Comparison of ENCODE assay signal across 15 cellular contexts in genomic region chr5:116585227-116585626, GRCh38. TPM values are rescaled to one million over a fixed set of nuclear protein-coding genes. Genes with fewer than 3 reads are reported as not detected.
DNase-seq lines count a peak whose midpoint lies in the region; ATAC-seq lines count a peak whose summit lies in the region.
"Had no signal": no experiment of that assay in that cellular context is flagged by ENCODE, and none has a peak within 500 bp of the region (broad histone marks: within the 10 kb centered on the region; RNA-seq: fewer than 3 reads in every experiment).

No MANE protein-coding gene starts in this region.

- ATAC-seq in esophagus mucosa, result peak; percentile 76
- ATAC-seq: GM23338 had no signal

- peak; percentile 10 for DNase-seq in NCI-H82 (lab: John Stamatoyannopoulos, UW)
- DNase-seq in NCI-H82 treated with DMSO at 0.1 percent for 48 hours (lab: John Stamatoyannopoulos, UW; ENCODE audit: unreplicated experiment), result no peak
- peak; percentile 64 for DNase-seq in DMS53 treated with DMSO at 0.1 percent for 48 hours (lab: John Stamatoyannopoulos, UW; ENCODE audit: unreplicated experiment)
- DNase-seq in NCI-H460 (ENCODE audit: extremely low read depth, low read depth), result peak; percentile 51
- DNase-seq in epidermal melanocyte (ENCODE audit: insufficient read length, low spot score), result no peak
- DNase-seq in AML-193 (lab: John Stamatoyannopoulos, UW), result no peak
- DNase-seq: ACHN; CD4-positive, alpha-beta T cell; DMS79; GDM1; HCEC 1CT; HFFc6; KG1 had no signal

RNA-seq across cellular contexts. Expression of gene SEMA6A, which starts 10.6 kb away (rescaled TPM):
- 0.32 and 0.94 TPM in 2 replicates for total RNA-seq in NCI-H460 (2014; rRNA removed; shearing (Covaris generic))
- 0.08 TPM in 1 of 2 replicates, not detected in the other for polyA plus RNA-seq in NCI-H460 (2014; cell fraction: nucleus; rRNA removed)
- 6.1 TPM for total RNA-seq in esophagus mucosa
- total RNA-seq: CD4-positive, alpha-beta T cell had no signal

Comparison
In these comparisons a context has a peak if more than half of its experiments do, and no peak if none do; other contexts are left out.
1. DNase-seq: peak in NCI-H82 (single experiment), DMS53 treated with DMSO at 0.1 percent for 48 hours (single experiment) and NCI-H460 (single experiment); none in NCI-H82 treated with DMSO at 0.1 percent for 48 hours (single experiment), epidermal melanocyte (single experiment) and AML-193 (0 of 2).